8 cellular contexts compared by ENCODE assay signal in the genomic region with DNA sequence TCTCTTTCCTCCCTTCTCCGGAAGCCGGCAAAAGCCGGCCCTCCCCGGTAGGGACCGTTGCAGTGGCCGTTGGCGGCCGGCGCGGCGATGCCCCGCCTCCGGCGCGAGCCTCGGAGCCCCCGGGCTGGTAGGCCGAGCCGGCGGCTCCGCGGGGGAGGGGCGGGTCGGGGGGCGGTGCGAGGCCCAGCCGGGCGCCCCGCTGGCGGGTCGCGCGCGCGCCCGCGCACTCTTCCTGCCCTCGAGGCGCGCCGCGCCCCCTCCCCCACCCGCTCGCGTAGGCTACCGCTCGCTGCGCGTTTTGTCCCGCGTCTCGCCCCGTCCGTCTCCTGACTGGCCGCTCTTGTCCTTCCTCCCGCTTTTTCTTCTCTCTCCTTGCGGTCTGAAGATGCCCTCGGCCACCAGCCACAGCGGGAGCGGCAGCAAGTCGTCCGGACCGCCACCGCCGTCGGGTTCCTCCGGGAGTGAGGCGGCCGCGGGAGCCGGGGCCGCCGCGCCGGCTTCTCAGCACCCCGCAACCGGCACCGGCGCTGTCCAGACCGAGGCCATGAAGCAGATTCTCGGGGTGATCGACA. TPM values are rescaled to one million over a fixed set of nuclear protein-coding genes. Genes with fewer than 3 reads are reported as not detected.
DNase-seq lines count a peak whose midpoint lies in the region; ATAC-seq and TF ChIP-seq lines count a peak whose summit lies in the region.

No MANE protein-coding gene starts in this region.

- peak; percentile 39 for DNase-seq in AG09309 (ENCODE audit: low read depth)
- peak; percentile 61 for DNase-seq in NCI-H446 treated with DMSO at 0.1 percent for 48 hours (lab: John Stamatoyannopoulos, UW)
- DNase-seq in activated CD4-positive, alpha-beta T cell treated with anti-CD3 and anti-CD28 coated beads for 48 hours = peak; percentile 94
- DNase-seq in colonic mucosa = peak; percentile 93
- DNase-seq in left kidney (ENCODE audit: low read depth, low spot score) = peak; percentile 96
- peak; percentile 90 for DNase-seq in stimulated activated CD4-positive, alpha-beta T cell treated with anti-CD3 and anti-CD28 coated beads, Interleukin-1b, Interleukin-23, amount 100 ng/mL, for 48 hours

- peaks cover 19% of the 10 kb centered on the region for H3K4me1 ChIP-seq in colonic mucosa

- H3K27ac ChIP-seq in colonic mucosa = peak overlapping the region; percentile 99

- ATAC-seq in HG03175 (IDR thresholded peaks at IDR 0.05; ENCODE audit: unreplicated experiment) = peak; percentile 51

- TF ChIP-seq CTCF in AG09309 (IDR thresholded peaks at IDR 0.05; ENCODE audit: control insufficient read depth, insufficient read depth, low read depth, low read length, missing control alignments) = no peak
- no peak for TF ChIP-seq CTCF in colonic mucosa (IDR thresholded peaks at IDR 0.05)

- peak overlapping the region; percentile 96 for H3K4me3 ChIP-seq in AG09309 (ENCODE audit: control insufficient read depth, low read depth, low read length)
- peak overlapping the region; percentile 98 for H3K4me3 ChIP-seq in colonic mucosa

- intact Hi-C loops in colonic mucosa (cut with DNase I) = no loop called here

- H3K9me3 ChIP-seq in colonic mucosa = no peaks in the 10 kb centered on the region

- peak overlapping the region; percentile 93 to 100 for H3K9ac ChIP-seq in colonic mucosa (ENCODE audit: low read depth in 2 of 2, low read length in 2 of 2)

- no peaks in the 10 kb centered on the region for H3K36me3 ChIP-seq in colonic mucosa

- in situ Hi-C loops in GM18951 (cut with MboI; ENCODE audit: low sequenced_read_pairs, unreplicated experiment) = no loop called here

- peak; percentile 57 for TF ChIP-seq POLR2A in GM18951 (IDR thresholded peaks at IDR 0.05; ENCODE audit: extremely low read depth, insufficient read depth, insufficient read length)

- H3K27me3 ChIP-seq in colonic mucosa = no peaks in the 10 kb centered on the region

RNA-seq across cellular contexts. Expression of a gene that starts 0.6 kb away (rescaled TPM):
- 100 to 1,000 TPM; 182 to 274 TPM for total RNA-seq in colonic mucosa

RNA-seq across cellular contexts. Expression of a gene that starts 53.3 kb away (rescaled TPM):
- 10 to 100 TPM; 24.1 to 48.0 TPM for total RNA-seq in colonic mucosa

Comparison
In these comparisons a context has a peak if more than half of its experiments do, and no peak if none do; other contexts are left out.
1. Peak in every context shown above with its lines: DNase-seq, ATAC-seq, H3K4me3 ChIP-seq and H3K27ac ChIP-seq.
2. DNase-seq: peak in every context shown above with its lines; median percentile 96 in left kidney; 94 in activated CD4-positive, alpha-beta T cell treated with anti-CD3 and anti-CD28 coated beads for 48 hours; 93 in colonic mucosa; 90 in stimulated activated CD4-positive, alpha-beta T cell treated with anti-CD3 and anti-CD28 coated beads, Interleukin-1b, Interleukin-23, amount 100 ng/mL, for 48 hours; 61 in NCI-H446 treated with DMSO at 0.1 percent for 48 hours; 39 in AG09309.